19 cellular contexts compared by ENCODE assay signal in genomic region chr4:40122941-40123340, GRCh38.
DNase-seq lines count a peak whose midpoint lies in the region; ATAC-seq and TF ChIP-seq lines count a peak whose summit lies in the region.
"Had no signal": no experiment of that assay in that cellular context is flagged by ENCODE, and none has a peak within 500 bp of the region (broad histone marks: within the 10 kb centered on the region; RNA-seq: fewer than 3 reads in every experiment).

No MANE protein-coding gene starts in this region.

- H3K4me1 ChIP-seq in A673 (ENCODE audit: insufficient read depth, low read length, poor library complexity, severe bottlenecking) = peaks cover 30% of the 10 kb centered on the region
- H3K4me1 ChIP-seq in RWPE2 (ENCODE audit: insufficient read depth, poor library complexity, severe bottlenecking) = peaks cover 12% of the 10 kb centered on the region
- no peaks in the 10 kb centered on the region for H3K4me1 ChIP-seq in lower lobe of right lung

- no peak for TF ChIP-seq CTCF in A673 (conservative IDR thresholded peaks at IDR 0.05; ENCODE audit: low read depth, low read length)
- no peak for TF ChIP-seq CTCF in RWPE2 (IDR thresholded peaks at IDR 0.05; ENCODE audit: poor library complexity, severe bottlenecking)
- TF ChIP-seq CTCF in mesothelial cell of epicardium (IDR thresholded peaks at IDR 0.05; ENCODE audit: unreplicated experiment) = no peak
- TF ChIP-seq CTCF in lower lobe of right lung (IDR thresholded peaks at IDR 0.05) = no peak

- no peak overlapping the region for H3K4me3 Mint-ChIP-seq in activated CD4-positive, alpha-beta T cell treated with anti-CD3 and anti-CD28 coated beads for 36 hours
- H3K4me3 Mint-ChIP-seq in mesothelial cell of epicardium = no peak overlapping the region
- H3K4me3 Mint-ChIP-seq: GM23338 had no signal

- no peaks in the 10 kb centered on the region for H3K27me3 ChIP-seq in A673 (replicated peaks; ENCODE audit: insufficient read depth, low read depth, low read length, poor library complexity)
- H3K27me3 ChIP-seq in RWPE2 (ENCODE audit: insufficient read depth, poor library complexity, severe bottlenecking) = no peaks in the 10 kb centered on the region
- no peaks in the 10 kb centered on the region for H3K27me3 ChIP-seq in lower lobe of right lung (ENCODE audit: low read depth)

- no TSS peak for BruUV-seq in A673 (replicated peaks; lab: Mats Ljungman, UMichigan)

- peaks cover 3% of the 10 kb centered on the region for H3K36me3 ChIP-seq in A673 (ENCODE audit: insufficient read depth, low read length, poor library complexity, severe bottlenecking)
- H3K36me3 ChIP-seq in RWPE2 (ENCODE audit: low read depth) = peaks cover 8% of the 10 kb centered on the region
- peaks cover 3% of the 10 kb centered on the region for H3K36me3 ChIP-seq in lower lobe of right lung

- DNase-seq in activated CD4-positive, alpha-beta T cell treated with anti-CD3 and anti-CD28 coated beads for 36 hours = no peak
- no peak for DNase-seq in activated CD4-positive, alpha-beta T cell treated with anti-CD3 and anti-CD28 coated beads, Interleukin-2, amount 50 U/mL, for 48 hours
- DNase-seq in A673 (ENCODE audit: low spot score) (no peak), RWPE2 (ENCODE audit: low spot score) (no peak), mesothelial cell of epicardium (ENCODE audit: low spot score in 2 of 2, unreplicated experiment in 2 of 2) (no peak), DMS 273 (lab: John Stamatoyannopoulos, UW; ENCODE audit: unreplicated experiment) (no peak), cardiac septum (ENCODE audit: low spot score) (no peak), lower lobe of right lung (no peak)
- DNase-seq: 8988T, C1 segment of cervical spinal cord, Calu3, DMS79, IMR-90, NCI-H1417, NCI-H1930, NCI-H2171 treated with DMSO at 0.1 percent for 48 hours, NCI-H510A, NCI-H82 had no signal

- POLR2A ChIA-PET in activated CD4-positive, alpha-beta T cell treated with anti-CD3 and anti-CD28 coated beads for 36 hours (lab: Charles Lee) = interaction anchor here (0.6 kb wide), 2 partner anchors 23 to 176 kb away, joined by 3 read pairs; no protein-coding TSS in a partner anchor
- POLR2A ChIA-PET in A673 (lab: Charles Lee; ENCODE audit: low non-redundant PET) = no interaction called here

- CTCF ChIA-PET in activated CD4-positive, alpha-beta T cell treated with anti-CD3 and anti-CD28 coated beads for 36 hours (lab: Charles Lee) = interaction anchor here (0.5 to 1.2 kb wide), 5 partner anchors 18 to 911 kb away, joined by 3 to 4 read pairs (median 4); no protein-coding TSS in a partner anchor
- CTCF ChIA-PET in A673 (lab: Charles Lee) = no interaction called here

- H3K9me3 ChIP-seq in A673 (ENCODE audit: low read depth, low read length, poor library complexity, severe bottlenecking) (no peaks in the 10 kb centered on the region), RWPE2 (ENCODE audit: severe bottlenecking) (no peaks in the 10 kb centered on the region), lower lobe of right lung (no peaks in the 10 kb centered on the region)

- ATAC-seq in activated CD4-positive, alpha-beta T cell treated with anti-CD3 and anti-CD28 coated beads for 36 hours = peak; percentile 61
- ATAC-seq in RWPE2 (ENCODE audit: low read depth) = no peak
- ATAC-seq in lower lobe of right lung = no peak
- ATAC-seq: GM23338 had no signal

- H3K4me3 ChIP-seq in A673 (ENCODE audit: low read depth, low read length, poor library complexity, severe bottlenecking) (no peak overlapping the region), RWPE2 (ENCODE audit: severe bottlenecking) (no peak overlapping the region), lower lobe of right lung (no peak overlapping the region)
- H3K4me3 ChIP-seq: GM23338 had no signal

- intact Hi-C loops in activated CD4-positive, alpha-beta T cell treated with anti-CD3 and anti-CD28 coated beads for 36 hours (cut with DNase I, micrococcal nuclease) = loop anchor here (2.0 to 5.0 kb wide), 2 partner anchors 66 kb away; partner anchors contain the start of gene N4BP2 (in 2 of the 2)
- intact Hi-C loops in A673 (cut with micrococcal nuclease; ENCODE audit: unreplicated experiment) (no loop called here), cardiac septum (cut with DNase I) (no loop called here), lower lobe of right lung (cut with DNase I) (no loop called here)

- no peaks in the 10 kb centered on the region for H3K27me3 Mint-ChIP-seq in activated CD4-positive, alpha-beta T cell treated with anti-CD3 and anti-CD28 coated beads for 36 hours
- H3K27me3 Mint-ChIP-seq in mesothelial cell of epicardium (ENCODE audit: low read depth) = no peaks in the 10 kb centered on the region

- H3K4me1 Mint-ChIP-seq in activated CD4-positive, alpha-beta T cell treated with anti-CD3 and anti-CD28 coated beads for 36 hours = peaks cover 53% of the 10 kb centered on the region
- H3K4me1 Mint-ChIP-seq in mesothelial cell of epicardium = peaks cover 16% of the 10 kb centered on the region

- peak overlapping the region; percentile 75 for H3K27ac ChIP-seq in A673 (ENCODE audit: low read depth, low read length, poor library complexity, severe bottlenecking)
- H3K27ac ChIP-seq in RWPE2 (ENCODE audit: poor library complexity, severe bottlenecking) = peak overlapping the region; percentile 53
- H3K27ac ChIP-seq in lower lobe of right lung = no peak overlapping the region

- H3K27ac Mint-ChIP-seq in activated CD4-positive, alpha-beta T cell treated with anti-CD3 and anti-CD28 coated beads for 36 hours = peak overlapping the region; percentile 68
- peak overlapping the region; percentile 26 for H3K27ac Mint-ChIP-seq in mesothelial cell of epicardium
- H3K27ac Mint-ChIP-seq: GM23338 had no signal

- peaks cover 17% of the 10 kb centered on the region for H3K36me3 Mint-ChIP-seq in activated CD4-positive, alpha-beta T cell treated with anti-CD3 and anti-CD28 coated beads for 36 hours (ENCODE audit: low read depth)
- H3K36me3 Mint-ChIP-seq in mesothelial cell of epicardium = peaks cover 24% of the 10 kb centered on the region

- H3K9me3 Mint-ChIP-seq in activated CD4-positive, alpha-beta T cell treated with anti-CD3 and anti-CD28 coated beads for 36 hours (ENCODE audit: low read depth) = no peaks in the 10 kb centered on the region
- H3K9me3 Mint-ChIP-seq in mesothelial cell of epicardium = no peaks in the 10 kb centered on the region
- H3K9me3 Mint-ChIP-seq: GM23338 had no signal

Comparison
In these comparisons a context has a peak if more than half of its experiments do, and no peak if none do; other contexts are left out.
1. intact Hi-C loops: an anchor here in activated CD4-positive, alpha-beta T cell treated with anti-CD3 and anti-CD28 coated beads for 36 hours (2.0 to 5.0 kb wide); none called in A673, cardiac septum and lower lobe of right lung.